Comparison of ENCODE assay signal across 32 cellular contexts in genomic region chrX:46506076-46506475, GRCh38.
"Had no signal": no experiment of that assay in that cellular context is flagged by ENCODE, and none has a peak within 500 bp of the region (broad histone marks: within the 10 kb centered on the region; RNA-seq: fewer than 3 reads in every experiment).

No MANE protein-coding gene starts in this region.

- H3K27ac ChIP-seq: adrenal gland, body of pancreas, brain microvascular endothelial cell, breast epithelium, VCaP had no signal

- H3K36me3 ChIP-seq: adrenal gland, brain microvascular endothelial cell, breast epithelium had no signal

- H3K9me3 ChIP-seq: body of pancreas had no signal

- H3K4me1 ChIP-seq: adrenal gland, body of pancreas, breast epithelium had no signal

- ATAC-seq: activated CD8-positive, alpha-beta T cell treated with anti-CD3 and anti-CD28 coated beads for 36 hours; activated naive CD4-positive, alpha-beta T cell treated with anti-CD3 and anti-CD28 coated beads, Interleukin-2, amount 50 U/mL, for 72 hours; activated T-cell treated with anti-CD3 and anti-CD28 coated beads, Interleukin-2, amount 50 U/mL, for 4 hours; activated T-cell treated with anti-CD3 and anti-CD28 coated beads, Interleukin-2, amount 50 U/mL, for 72 hours; activated T-helper 17 cell treated with anti-CD3 and anti-CD28 coated beads, Interleukin-2, amount 50 U/mL, for 72 hours; body of pancreas had no signal

- DNase-seq: activated B cell treated with CpG ODN at 0.5 μM for 24 hours; activated CD4-positive, alpha-beta memory T cell treated with anti-CD3 and anti-CD28 coated beads for 36 hours; activated CD4-positive, alpha-beta T cell treated with anti-CD3 and anti-CD28 coated beads for 4 hours; activated CD4-positive, alpha-beta T cell treated with anti-CD3 and anti-CD28 coated beads, Interleukin-2, amount 10 ng/mL, durations not matched to agents 24 days and 14 days; activated CD4-positive, alpha-beta T cell treated with anti-CD3 and anti-CD28 coated beads, Interleukin-2, amount 50 U/mL, for 1 hour; activated CD4-positive, alpha-beta T cell treated with anti-CD3 and anti-CD28 coated beads, Interleukin-2, amount 50 U/mL, for 4 hours; activated CD4-positive, CD25-positive, alpha-beta regulatory T cell treated with anti-CD3 and anti-CD28 coated beads, Interleukin-2, amount 50 U/mL, for 72 hours; activated CD8-positive, alpha-beta memory T cell treated with anti-CD3 and anti-CD28 coated beads, Interleukin-2, amount 50 U/mL, for 4 hours; activated CD8-positive, alpha-beta T cell treated with anti-CD3 and anti-CD28 coated beads for 36 hours; activated effector memory CD4-positive, alpha-beta T cell treated with anti-CD3 and anti-CD28 coated beads, Interleukin-2, amount 50 U/mL, for 16 hours; activated gamma-delta T cell treated with Interleukin-2 at 50 U/mL for 16 hours; activated naive CD4-positive, alpha-beta T cell; activated naive CD4-positive, alpha-beta T cell treated with anti-CD3 and anti-CD28 coated beads for 36 hours; activated naive CD4-positive, alpha-beta T cell treated with anti-CD3 and anti-CD28 coated beads, Interleukin-2, amount 50 U/mL, for 16 hours; activated naive CD8-positive, alpha-beta T cell treated with anti-CD3 and anti-CD28 coated beads for 36 hours; activated T-cell treated with anti-CD3 and anti-CD28 coated beads for 4 hours; activated T-cell treated with anti-CD3 and anti-CD28 coated beads, Interleukin-2, amount 50 U/mL, for 1 hour; activated T-cell treated with anti-CD3 and anti-CD28 coated beads, Interleukin-2, amount 50 U/mL, for 4 hours; activated T-cell treated with anti-CD3 and anti-CD28 coated beads, Interleukin-2, amount 50 U/mL, for 72 hours; adrenal gland; amniotic stem cell; aorta; body of pancreas; brain microvascular endothelial cell; central memory CD4-positive, alpha-beta T cell; T-helper 1 cell; T-helper 2 cell; T-helper 9 cell had no signal

- H3K4me3 ChIP-seq: adrenal gland, body of pancreas, breast epithelium had no signal

- H3K27me3 ChIP-seq: body of pancreas, brain microvascular endothelial cell had no signal
